Comparison of ENCODE assay signal across 7 cellular contexts in the genomic region with DNA sequence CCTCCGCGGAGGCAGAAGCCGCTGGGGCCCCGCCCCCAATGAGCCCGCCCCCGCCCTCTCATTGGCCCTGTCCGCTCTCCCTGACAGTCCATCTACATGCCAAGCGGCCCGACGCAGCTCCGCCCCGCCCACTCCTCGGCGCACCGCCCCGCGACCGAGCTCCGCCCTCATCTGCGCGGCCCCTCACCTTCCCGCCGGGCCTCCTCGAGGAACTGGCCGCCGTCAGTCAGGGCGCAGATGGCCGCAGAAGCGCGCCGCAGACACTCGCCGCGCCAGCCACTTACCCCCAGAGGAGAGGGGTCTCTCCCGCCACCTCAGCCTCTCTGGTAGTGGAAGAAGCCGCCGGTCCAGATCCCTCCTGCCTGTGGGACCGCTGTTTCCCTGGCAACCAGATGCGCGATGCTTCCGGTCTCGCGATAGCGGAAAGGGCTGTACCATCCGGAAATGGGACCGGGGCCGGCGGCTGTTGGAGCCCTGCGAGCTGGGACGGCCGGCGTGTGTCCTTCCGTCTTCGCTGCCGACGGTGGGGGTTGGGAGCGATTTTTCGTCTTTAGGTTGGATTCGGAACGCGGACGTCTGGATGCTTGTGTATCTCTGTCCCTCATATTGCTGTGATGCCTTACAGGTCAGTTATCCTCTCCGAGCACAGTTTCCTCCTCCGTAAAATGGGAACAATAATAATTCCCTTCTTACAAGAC. TPM values are rescaled to one million over a fixed set of nuclear protein-coding genes. Genes with fewer than 3 reads are reported as not detected.
DNase-seq lines count a peak whose midpoint lies in the region; ATAC-seq, FAIRE-seq and TF ChIP-seq lines count a peak whose summit lies in the region.

TSS of gene FSIP1 (minus strand) at position 401 of the 698 bp plus-strand sequence. CDS start 6,317 bp downstream, outside the sequence.

- no peak for TF ChIP-seq CTCF in hepatocyte (IDR thresholded peaks at IDR 0.05; ENCODE audit: poor library complexity)

- peak within 1 kb of the TSS; percentile 83 for H3K4me2 ChIP-seq in hepatocyte

- H3K27ac ChIP-seq in hepatocyte = peak within 1 kb of the TSS; percentile 78

- FAIRE-seq in GM18507 (lab: Jason Lieb, UNC) = peak; percentile 95

- H4K20me1 ChIP-seq in hepatocyte (ENCODE audit: insufficient read depth, poor library complexity, severe bottlenecking) = no peaks in the 10 kb centered on the region

- no peaks in the 10 kb centered on the region for H3K9me3 ChIP-seq in hepatocyte (ENCODE audit: low read depth)

- no peaks in the 10 kb centered on the region for H3K9me2 ChIP-seq in hepatocyte (replicated peaks; ENCODE audit: insufficient read depth)

- H3K4me1 ChIP-seq in hepatocyte (ENCODE audit: insufficient read depth) = peaks cover 16% of the 10 kb centered on the region

- 1% methylated on average over 57 of the region's 64 CpGs for WGBS in hepatocyte (ENCODE audit: low lambda C conversion rate, missing lambda C conversion rate)

- H3K79me2 ChIP-seq in hepatocyte = peaks cover 8% of the 10 kb centered on the region

- DNase-seq in GM18507 (ENCODE audit: extremely low spot score, insufficient read length, low read depth) (peak; percentile 95), NCI-H1930 (lab: John Stamatoyannopoulos, UW) (peak; percentile 83 to 88), T-helper 22 cell (ENCODE audit: low read depth) (peak; percentile 85), astrocyte of the hippocampus (ENCODE audit: low read depth, low spot score) (peak; percentile 98), hepatocyte (ENCODE audit: low spot score) (peak; percentile 97), retina (peak; percentile 100)

- no peaks in the 10 kb centered on the region for H3K36me3 ChIP-seq in hepatocyte (replicated peaks; ENCODE audit: insufficient read depth, low read depth)

- peak; percentile 95 for ATAC-seq in HG02973 (IDR thresholded peaks at IDR 0.05; ENCODE audit: unreplicated experiment)

- H2AFZ ChIP-seq in hepatocyte = peak within 1 kb of the TSS; percentile 95

- no peaks in the 10 kb centered on the region for H3K27me3 ChIP-seq in hepatocyte

- H3K4me3 ChIP-seq in hepatocyte = peak within 1 kb of the TSS; percentile 94

RNA-seq across cellular contexts. Expression of gene FSIP1, which starts in this region (rescaled TPM):
- 0.56 and 0.60 TPM in 2 replicates for total RNA-seq in hepatocyte
- 0.79 TPM in 1 of 2 replicates, not detected in the other for polyA plus RNA-seq in hepatocyte

Comparison
In these comparisons a context has a peak if more than half of its experiments do, and no peak if none do; other contexts are left out.
1. Peak in every context shown above with its lines: DNase-seq, ATAC-seq, H3K4me3 ChIP-seq and H3K27ac ChIP-seq.
2. Peak in DNase-seq, H3K4me3 ChIP-seq, H3K27ac ChIP-seq and H3K4me2 ChIP-seq in hepatocyte; RNA of the gene not detected or under 1 TPM.